18 cellular contexts compared by ENCODE assay signal in the genomic region with DNA sequence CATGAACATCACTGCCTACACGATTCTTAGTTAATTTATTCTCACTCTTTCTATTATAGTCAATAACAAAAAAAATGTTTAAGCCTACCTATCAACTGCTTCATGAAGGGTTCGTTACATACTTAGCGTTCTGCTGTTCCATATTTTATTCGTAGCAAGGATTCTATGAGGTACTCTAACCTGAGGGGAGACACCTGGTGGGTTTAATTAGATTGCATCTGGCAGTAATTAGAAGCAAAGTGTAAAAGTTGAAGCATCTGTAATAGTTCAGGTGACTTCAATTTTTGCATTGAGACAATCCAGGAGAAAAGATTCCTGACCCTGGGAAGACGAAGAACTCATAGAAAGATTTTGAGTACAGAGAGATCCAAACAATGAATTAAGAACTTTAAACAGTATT.
DNase-seq lines count a peak whose midpoint lies in the region; ATAC-seq and TF ChIP-seq lines count a peak whose summit lies in the region.
"Had no signal": no experiment of that assay in that cellular context is flagged by ENCODE, and none has a peak within 500 bp of the region (broad histone marks: within the 10 kb centered on the region; RNA-seq: fewer than 3 reads in every experiment).

No MANE protein-coding gene starts in this region.

- POLR2A ChIA-PET in HCT116 (lab: Charles Lee): no interaction called here
- POLR2A ChIA-PET in OCI-LY7 (lab: Charles Lee): no interaction called here
- POLR2A ChIA-PET in activated CD4-positive, alpha-beta memory T cell treated with anti-CD3 and anti-CD28 coated beads, Interleukin-2, amount 10 ng/mL, durations not matched to agents 7 days and 5 days (lab: Charles Lee): no interaction called here

- no peak overlapping the region for H3K4me3 Mint-ChIP-seq in nephron progenitor cell
- no peak overlapping the region for H3K4me3 Mint-ChIP-seq in activated CD4-positive, alpha-beta memory T cell treated with anti-CD3 and anti-CD28 coated beads, Interleukin-2, amount 10 ng/mL, durations not matched to agents 7 days and 5 days
- H3K4me3 Mint-ChIP-seq: CD4-positive, alpha-beta T cell had no signal

- no peaks in the 10 kb centered on the region for H3K9me3 Mint-ChIP-seq in nephron progenitor cell
- H3K9me3 Mint-ChIP-seq in activated CD4-positive, alpha-beta memory T cell treated with anti-CD3 and anti-CD28 coated beads, Interleukin-2, amount 10 ng/mL, durations not matched to agents 7 days and 5 days: no peaks in the 10 kb centered on the region
- H3K9me3 Mint-ChIP-seq: CD4-positive, alpha-beta T cell had no signal

- H3K4me1 Mint-ChIP-seq in nephron progenitor cell: peaks cover 10% of the 10 kb centered on the region
- H3K4me1 Mint-ChIP-seq in activated CD4-positive, alpha-beta memory T cell treated with anti-CD3 and anti-CD28 coated beads, Interleukin-2, amount 10 ng/mL, durations not matched to agents 7 days and 5 days: no peaks in the 10 kb centered on the region

- intact Hi-C loops in HCT116 (cut with micrococcal nuclease): no loop called here
- intact Hi-C loops in OCI-LY7 (cut with micrococcal nuclease; ENCODE audit: unreplicated experiment): no loop called here
- intact Hi-C loops in right cardiac atrium (cut with DNase I): no loop called here

- no peaks in the 10 kb centered on the region for H3K36me3 Mint-ChIP-seq in nephron progenitor cell (ENCODE audit: low read depth)
- H3K36me3 Mint-ChIP-seq in activated CD4-positive, alpha-beta memory T cell treated with anti-CD3 and anti-CD28 coated beads, Interleukin-2, amount 10 ng/mL, durations not matched to agents 7 days and 5 days (ENCODE audit: low read depth): no peaks in the 10 kb centered on the region

- H3K36me3 ChIP-seq in DND-41 (ENCODE audit: insufficient read depth, low read length): no peaks in the 10 kb centered on the region
- no peaks in the 10 kb centered on the region for H3K36me3 ChIP-seq in HCT116 (ENCODE audit: control insufficient read depth in 1 of 2, insufficient read depth in 2 of 2, low read length in 2 of 2)
- H3K36me3 ChIP-seq in OCI-LY7 (ENCODE audit: insufficient read depth, low read length): no peaks in the 10 kb centered on the region
- H3K36me3 ChIP-seq: BE2C had no signal

- H3K27me3 ChIP-seq in DND-41 (ENCODE audit: insufficient read depth, low read length, poor library complexity): no peaks in the 10 kb centered on the region
- no peaks in the 10 kb centered on the region for H3K27me3 ChIP-seq in HCT116 (ENCODE audit: insufficient read depth, low read length)
- no peaks in the 10 kb centered on the region for H3K27me3 ChIP-seq in right cardiac atrium (ENCODE audit: control insufficient read depth, insufficient read depth)
- H3K27me3 ChIP-seq: BE2C had no signal

- RAD21 ChIA-PET in HCT116 (lab: Charles Lee; ENCODE audit: low non-redundant PET in 1 of 2, low total read pairs in 2 of 2, uncharacterized antibody in 2 of 2, unreplicated experiment in 2 of 2): no interaction called here

- H2AFZ ChIP-seq in DND-41 (ENCODE audit: low read depth, low read length) (no peak overlapping the region), HCT116 (ENCODE audit: low read depth, low read length, poor library complexity, severe bottlenecking) (no peak overlapping the region), OCI-LY7 (ENCODE audit: low read length) (no peak overlapping the region)

- H3K79me2 ChIP-seq in DND-41 (ENCODE audit: insufficient read depth, low read length): no peaks in the 10 kb centered on the region
- H3K79me2 ChIP-seq in HCT116 (ENCODE audit: insufficient read depth, low read length): no peaks in the 10 kb centered on the region
- no peaks in the 10 kb centered on the region for H3K79me2 ChIP-seq in OCI-LY7 (ENCODE audit: insufficient read depth, low read depth, low read length)

- no peak for DNase-seq in DND-41
- DNase-seq in HCT116 (ENCODE audit: low read depth, low spot score): no peak
- DNase-seq in OCI-LY7 (ENCODE audit: low spot score): no peak
- no peak for DNase-seq in nephron progenitor cell
- DNase-seq in stimulated activated naive CD4-positive, alpha-beta T cell (lab: John Stamatoyannopoulos, UW): no peak
- no peak for DNase-seq in activated CD4-positive, alpha-beta memory T cell treated with anti-CD3 and anti-CD28 coated beads, Interleukin-2, amount 10 ng/mL, durations not matched to agents 7 days and 5 days
- no peak for DNase-seq in right cardiac atrium
- DNase-seq: BE2C; CD4-positive, alpha-beta T cell; DMS79 treated with DMSO at 0.1 percent for 48 hours; IMR-90; Kasumi-1; NCI-H187 treated with DMSO at 0.1 percent for 48 hours; NCI-H2171 treated with DMSO at 0.1 percent for 48 hours; NCI-H446 treated with DMSO at 0.1 percent for 48 hours; NCI-H774; SIG-M5 had no signal

- H3K4me1 ChIP-seq in DND-41 (ENCODE audit: insufficient read depth, low read length) (no peaks in the 10 kb centered on the region), HCT116 (ENCODE audit: control insufficient read depth in 1 of 2, insufficient read depth in 2 of 2, low read length in 2 of 2) (no peaks in the 10 kb centered on the region), OCI-LY7 (ENCODE audit: insufficient read depth, low read length, poor library complexity, severe bottlenecking) (no peaks in the 10 kb centered on the region), right cardiac atrium (ENCODE audit: control insufficient read depth, insufficient read depth, low read length) (no peaks in the 10 kb centered on the region)

- CTCF ChIA-PET in HCT116 (lab: Charles Lee): no interaction called here
- CTCF ChIA-PET in OCI-LY7 (lab: Charles Lee; ENCODE audit: unreplicated experiment): no interaction called here
- CTCF ChIA-PET in activated CD4-positive, alpha-beta memory T cell treated with anti-CD3 and anti-CD28 coated beads, Interleukin-2, amount 10 ng/mL, durations not matched to agents 7 days and 5 days (lab: Charles Lee): no interaction called here

- no peaks in the 10 kb centered on the region for H4K20me1 ChIP-seq in DND-41 (ENCODE audit: insufficient read depth, low read length)
- H4K20me1 ChIP-seq in HCT116 (ENCODE audit: insufficient read depth): no peaks in the 10 kb centered on the region
- no peaks in the 10 kb centered on the region for H4K20me1 ChIP-seq in OCI-LY7 (ENCODE audit: insufficient read depth, low read length)

- H3K27ac Mint-ChIP-seq in nephron progenitor cell: no peak overlapping the region
- no peak overlapping the region for H3K27ac Mint-ChIP-seq in activated CD4-positive, alpha-beta memory T cell treated with anti-CD3 and anti-CD28 coated beads, Interleukin-2, amount 10 ng/mL, durations not matched to agents 7 days and 5 days
- H3K27ac Mint-ChIP-seq: CD4-positive, alpha-beta T cell had no signal

- H3K9me2 ChIP-seq in HCT116 (ENCODE audit: insufficient read depth) (no peaks in the 10 kb centered on the region), OCI-LY7 (ENCODE audit: insufficient read depth, low read length) (no peaks in the 10 kb centered on the region)

- BruUV-seq in HCT116 (replicated peaks; lab: Mats Ljungman, UMichigan) (no TSS peak), OCI-LY7 (replicated peaks; lab: Mats Ljungman, UMichigan) (no TSS peak)

- no peak overlapping the region for H3K4me3 ChIP-seq in DND-41 (ENCODE audit: low read depth in 1 of 2, low read length in 2 of 2)
- H3K4me3 ChIP-seq in HCT116 (replicated peaks in 1 of 2; ENCODE audit: low read depth in 1 of 2, low read length in 2 of 2): no peak overlapping the region
- H3K4me3 ChIP-seq in OCI-LY7 (ENCODE audit: low read depth, low read length, poor library complexity, severe bottlenecking): no peak overlapping the region
- H3K4me3 ChIP-seq in right cardiac atrium (ENCODE audit: low read length): no peak overlapping the region
- H3K4me3 ChIP-seq: GM12878 had no signal

- H3K4me2 ChIP-seq in DND-41 (ENCODE audit: insufficient read depth, low read length): no peak overlapping the region
- H3K4me2 ChIP-seq in HCT116 (ENCODE audit: low read length): no peak overlapping the region
- no peak overlapping the region for H3K4me2 ChIP-seq in OCI-LY7 (ENCODE audit: low read length)

- no peak overlapping the region for H3K27ac ChIP-seq in DND-41 (ENCODE audit: low read length)
- H3K27ac ChIP-seq in HCT116 (ENCODE audit: low read depth, low read length): no peak overlapping the region
- H3K27ac ChIP-seq in OCI-LY7 (ENCODE audit: low read depth, low read length, poor library complexity, severe bottlenecking): no peak overlapping the region
- H3K27ac ChIP-seq in right cardiac atrium (ENCODE audit: low read length): no peak overlapping the region

- no peak for TF ChIP-seq RAD21 in HCT116 (IDR thresholded peaks at IDR 0.05; ENCODE audit: low read depth)

- H3K27me3 Mint-ChIP-seq in nephron progenitor cell (ENCODE audit: low read depth, poor library complexity): no peaks in the 10 kb centered on the region
- H3K27me3 Mint-ChIP-seq in activated CD4-positive, alpha-beta memory T cell treated with anti-CD3 and anti-CD28 coated beads, Interleukin-2, amount 10 ng/mL, durations not matched to agents 7 days and 5 days: no peaks in the 10 kb centered on the region
- H3K27me3 Mint-ChIP-seq: CD4-positive, alpha-beta T cell had no signal

- 67% methylated on average over 5 of the region's 5 CpGs for WGBS in right cardiac atrium

- no peak overlapping the region for H3K9ac ChIP-seq in DND-41 (ENCODE audit: low read depth, low read length)
- H3K9ac ChIP-seq in HCT116 (ENCODE audit: low read length): no peak overlapping the region

- no peak for TF ChIP-seq POLR2A in HCT116 (IDR thresholded peaks at IDR 0.05; ENCODE audit: borderline replicate concordance, extremely low read depth, insufficient read depth, insufficient read length)

- peak; percentile 15 for TF ChIP-seq CTCF in DND-41 (IDR thresholded peaks at IDR 0.05; ENCODE audit: borderline replicate concordance, extremely low read depth, low read length, poor library complexity, severe bottlenecking)
- TF ChIP-seq CTCF in HCT116 (IDR thresholded peaks at IDR 0.05 in 2 of 3, conservative IDR thresholded peaks at IDR 0.05 in 1 of 3; ENCODE audit: borderline replicate concordance in 1 of 3, insufficient read depth in 1 of 3, low read depth in 2 of 3, low read length in 2 of 3): peak; percentile 10 to 39 (median 22); a peak in 3 of 6 replicates
- TF ChIP-seq CTCF in OCI-LY7 (conservative IDR thresholded peaks at IDR 0.05; ENCODE audit: low read length): peak; percentile 43; the same call in 1 of the 2 replicates
- TF ChIP-seq CTCF in nephron progenitor cell (IDR thresholded peaks at IDR 0.05): peak; percentile 19

- no peak for ATAC-seq in DND-41 (ENCODE audit: insufficient read depth, low read depth)
- peak; percentile 42; the same call in 1 of the 2 replicates for ATAC-seq in HCT116
- no peak for ATAC-seq in right cardiac atrium
- ATAC-seq: GM12878 had no signal

- H3K9me3 ChIP-seq in DND-41 (ENCODE audit: insufficient read depth, low read length, severe bottlenecking) (no peaks in the 10 kb centered on the region), HCT116 (ENCODE audit: control insufficient read depth in 1 of 2, insufficient read depth in 1 of 2, low read depth in 1 of 2, low read length in 2 of 2) (no peaks in the 10 kb centered on the region), OCI-LY7 (ENCODE audit: low read length) (no peaks in the 10 kb centered on the region), right cardiac atrium (ENCODE audit: control insufficient read depth, low read length) (no peaks in the 10 kb centered on the region)
- H3K9me3 ChIP-seq: BE2C had no signal

TF ChIP-seq in HCT116, 20 proteins besides CTCF, POLR2A, EP300 and RAD21 (continues in another document):
- no peak for TF ChIP-seq SIN3A (IDR thresholded peaks at IDR 0.05; ENCODE audit: low read depth)
- TF ChIP-seq ZNF274 (IDR thresholded peaks at IDR 0.05; ENCODE audit: low read depth, low read length): no peak
